Comparison of ENCODE assay signal across 21 cellular contexts in genomic region chr13:92265408-92265807, GRCh38.
DNase-seq lines count a peak whose midpoint lies in the region; ATAC-seq, FAIRE-seq and TF ChIP-seq lines count a peak whose summit lies in the region.
"Had no signal": no experiment of that assay in that cellular context is flagged by ENCODE, and none has a peak within 500 bp of the region (broad histone marks: within the 10 kb centered on the region; RNA-seq: fewer than 3 reads in every experiment).

No MANE protein-coding gene starts in this region.

- no peaks in the 10 kb centered on the region for H3K36me3 ChIP-seq in IMR-90 (ENCODE audit: control insufficient read depth, insufficient read depth, low read length)
- H3K36me3 ChIP-seq in OCI-LY3 (replicated peaks; ENCODE audit: low read depth, low read length) = peaks cover 15% of the 10 kb centered on the region
- H3K36me3 ChIP-seq in endodermal cell (ENCODE audit: control insufficient read depth, insufficient read depth, low read length) = no peaks in the 10 kb centered on the region
- H3K36me3 ChIP-seq: HAP-1 had no signal

- H2BK15ac ChIP-seq in IMR-90 (ENCODE audit: low read depth, low read length) = no peak overlapping the region

- H3K27ac Mint-ChIP-seq in endodermal cell = peak overlapping the region; percentile 62
- H3K27ac Mint-ChIP-seq in glutamatergic neuron (ENCODE audit: unreplicated experiment) = no peak overlapping the region
- H3K27ac Mint-ChIP-seq: CD14-positive monocyte had no signal

- no peak overlapping the region for H2BK120ac ChIP-seq in IMR-90 (ENCODE audit: low read depth, low read length)

- ATAC-seq in IMR-90 (ENCODE audit: low read depth) (no peak), left ventricle myocardium superior (peak; percentile 84), GM18868 (IDR thresholded peaks at IDR 0.05; ENCODE audit: unreplicated experiment) (no peak)
- ATAC-seq: SK-N-SH treated with all-trans-retinoic acid at 6 μM for 48 hours had no signal

- TF ChIP-seq POLR2A in IMR-90 (IDR thresholded peaks at IDR 0.05; ENCODE audit: low read depth, low read length) (no peak), GM12892 (IDR thresholded peaks at IDR 0.05; ENCODE audit: low read depth, low read length) (no peak)

- H3K4me1 Mint-ChIP-seq in endodermal cell (peaks cover 5% of the 10 kb centered on the region), glutamatergic neuron (ENCODE audit: low read depth, unreplicated experiment) (peaks cover 4% of the 10 kb centered on the region)
- H3K4me1 Mint-ChIP-seq: CD14-positive monocyte had no signal

- no peaks in the 10 kb centered on the region for H3K9me1 ChIP-seq in IMR-90 (ENCODE audit: insufficient read depth, low read length)

- H3K56ac ChIP-seq in IMR-90 (ENCODE audit: extremely low read depth, insufficient read depth, low read length) = no peak overlapping the region

- H4K20me1 ChIP-seq in IMR-90 (ENCODE audit: insufficient read depth, low read length) (no peaks in the 10 kb centered on the region), OCI-LY3 (ENCODE audit: insufficient read depth, low read length) (no peaks in the 10 kb centered on the region)

- H3K9ac ChIP-seq in IMR-90 (ENCODE audit: low read depth, low read length) = no peak overlapping the region
- no peak overlapping the region for H3K9ac ChIP-seq in OCI-LY3 (ENCODE audit: low read length)
- H3K9ac ChIP-seq in endodermal cell (ENCODE audit: extremely low read depth, low read length, poor library complexity, severe bottlenecking) = no peak overlapping the region

- H3K4me2 ChIP-seq in IMR-90 (ENCODE audit: low read depth, low read length) = no peak overlapping the region
- H3K4me2 ChIP-seq in OCI-LY3 (ENCODE audit: low read length) = no peak overlapping the region

- H3K36me3 Mint-ChIP-seq in endodermal cell (ENCODE audit: low read depth) (no peaks in the 10 kb centered on the region), glutamatergic neuron (ENCODE audit: unreplicated experiment) (no peaks in the 10 kb centered on the region)
- H3K36me3 Mint-ChIP-seq: CD14-positive monocyte had no signal

- DNase-seq in IMR-90 = peak; percentile 0
- DNase-seq in endodermal cell = no peak
- no peak for DNase-seq in left ventricle myocardium superior
- no peak for DNase-seq in GM12892 (ENCODE audit: insufficient read length)
- no peak for DNase-seq in glutamatergic neuron
- no peak for DNase-seq in glomerular visceral epithelial cell (ENCODE audit: extremely low spot score)
- DNase-seq: DMS 273 treated with DMSO at 0.1 percent for 48 hours, NCI-H1105, NCI-H187 treated with DMSO at 0.1 percent for 48 hours, NCI-H2171, NCI-H446 treated with DMSO at 0.1 percent for 48 hours, SHP77 treated with DMSO at 0.1 percent for 48 hours had no signal

- no peak for TF ChIP-seq CTCF in IMR-90 (conservative IDR thresholded peaks at IDR 0.05; ENCODE audit: low read depth, low read length)
- no peak for TF ChIP-seq CTCF in OCI-LY3 (IDR thresholded peaks at IDR 0.05; ENCODE audit: low read depth, low read length)
- no peak for TF ChIP-seq CTCF in endodermal cell (conservative IDR thresholded peaks at IDR 0.05)
- no peak for TF ChIP-seq CTCF in glutamatergic neuron (IDR thresholded peaks at IDR 0.05; ENCODE audit: partially characterized antibody, unreplicated experiment)

- FAIRE-seq in GM12892 (lab: Jason Lieb, UNC) = no peak
- FAIRE-seq: GM19239, HTR-8/SVneo, RCC 7860 had no signal

- H3K9me3 Mint-ChIP-seq in endodermal cell (no peaks in the 10 kb centered on the region), glutamatergic neuron (ENCODE audit: unreplicated experiment) (no peaks in the 10 kb centered on the region)

- no peaks in the 10 kb centered on the region for H3K79me1 ChIP-seq in IMR-90 (ENCODE audit: low read depth in 1 of 2, low read length in 2 of 2)

- H3K79me2 ChIP-seq in OCI-LY3 (ENCODE audit: low read length) = no peaks in the 10 kb centered on the region

- H4K8ac ChIP-seq in IMR-90 (ENCODE audit: low read depth in 2 of 2, low read length in 2 of 2) = no peak overlapping the region

- H3K27me3 ChIP-seq in IMR-90 (ENCODE audit: control insufficient read depth, insufficient read depth, low read length) = no peaks in the 10 kb centered on the region
- no peaks in the 10 kb centered on the region for H3K27me3 ChIP-seq in OCI-LY3 (ENCODE audit: low read depth, low read length)
- no peaks in the 10 kb centered on the region for H3K27me3 ChIP-seq in endodermal cell (ENCODE audit: control insufficient read depth, insufficient read depth, low read length, poor library complexity, severe bottlenecking)

- no peak overlapping the region for H2AK5ac ChIP-seq in IMR-90 (ENCODE audit: low read depth, low read length)

- H3K9me3 ChIP-seq in IMR-90 (ENCODE audit: control insufficient read depth, insufficient read depth, low read length) (no peaks in the 10 kb centered on the region), OCI-LY3 (ENCODE audit: insufficient read depth, low read length) (no peaks in the 10 kb centered on the region), endodermal cell (ENCODE audit: control insufficient read depth, low read length) (no peaks in the 10 kb centered on the region)
- H3K9me3 ChIP-seq: HAP-1 had no signal

- H2BK5ac ChIP-seq in IMR-90 (ENCODE audit: low read depth, low read length, poor library complexity, severe bottlenecking) = no peak overlapping the region

- H2AFZ ChIP-seq in IMR-90 (replicated peaks; ENCODE audit: low read length, poor library complexity) (no peak overlapping the region), OCI-LY3 (ENCODE audit: low read depth, low read length) (peak overlapping the region; percentile 10)

- H3K4ac ChIP-seq in IMR-90 (ENCODE audit: low read depth, low read length) = no peak overlapping the region

- no peak overlapping the region for H3K23ac ChIP-seq in IMR-90 (ENCODE audit: low read depth, low read length)

- no peak overlapping the region for H3K14ac ChIP-seq in IMR-90 (replicated peaks; ENCODE audit: low read depth, low read length)

- TF ChIP-seq RAD21 in IMR-90 (IDR thresholded peaks at IDR 0.05; ENCODE audit: low read length) = no peak

- no peak overlapping the region for H2BK20ac ChIP-seq in IMR-90 (ENCODE audit: low read depth, low read length)

- CTCF ChIA-PET in IMR-90 (lab: Yijun Ruan, JAX) = no interaction called here

- H3K27me3 Mint-ChIP-seq in endodermal cell (ENCODE audit: insufficient read depth) = no peaks in the 10 kb centered on the region
- H3K27me3 Mint-ChIP-seq in glutamatergic neuron (ENCODE audit: unreplicated experiment) = no peaks in the 10 kb centered on the region

- BruUV-seq in IMR-90 (replicated peaks; lab: Mats Ljungman, UMichigan) = no TSS peak

- intact Hi-C loops in IMR-90 (cut with micrococcal nuclease) (no loop called here), left ventricle myocardium superior (cut with micrococcal nuclease) (no loop called here)

- H3K4me3 ChIP-seq in IMR-90 (ENCODE audit: insufficient read depth, low read depth, low read length) (no peak overlapping the region), OCI-LY3 (ENCODE audit: low read length) (no peak overlapping the region), endodermal cell (ENCODE audit: low read length) (no peak overlapping the region)
- H3K4me3 ChIP-seq: HAP-1 had no signal

- H3K4me1 ChIP-seq in IMR-90 (ENCODE audit: control insufficient read depth, insufficient read depth, low read length) (no peaks in the 10 kb centered on the region), OCI-LY3 (ENCODE audit: low read length) (peaks cover 10% of the 10 kb centered on the region), endodermal cell (ENCODE audit: control insufficient read depth, insufficient read depth, low read length) (no peaks in the 10 kb centered on the region)
- H3K4me1 ChIP-seq: HAP-1 had no signal

- H4K5ac ChIP-seq in IMR-90 (ENCODE audit: low read depth, low read length) = no peak overlapping the region

- H3K27ac ChIP-seq in IMR-90 (ENCODE audit: insufficient read depth, low read length) (no peak overlapping the region), OCI-LY3 (ENCODE audit: low read length) (no peak overlapping the region), endodermal cell (ENCODE audit: low read depth, low read length) (no peak overlapping the region)
- H3K27ac ChIP-seq: HL-60 had no signal

- no peak overlapping the region for H4K91ac ChIP-seq in IMR-90 (ENCODE audit: insufficient read depth, low read depth, low read length)

- H2AK9ac ChIP-seq in IMR-90 (replicated peaks; ENCODE audit: low read depth, low read length, poor library complexity) = no peak overlapping the region

- no peak overlapping the region for H3K18ac ChIP-seq in IMR-90 (ENCODE audit: low read depth, low read length)

- in situ Hi-C loops in IMR-90 (cut with MboI; ENCODE audit: low sequenced_read_pairs) = no loop called here

- POLR2A ChIA-PET in IMR-90 (lab: Charles Lee; ENCODE audit: unreplicated experiment) = no interaction called here

- dilution Hi-C loops in IMR-90 (cut with HindIII; ENCODE audit: low sequenced_read_pairs, unreplicated experiment) = no loop called here

- H3K4me3 Mint-ChIP-seq in endodermal cell (no peak overlapping the region), glutamatergic neuron (ENCODE audit: unreplicated experiment) (no peak overlapping the region)
- H3K4me3 Mint-ChIP-seq: CD14-positive monocyte had no signal

- no CpG with 5 or more reads among the region's 1 CpG for WGBS in IMR-90 (ENCODE audit: extremely low coverage in 2 of 2, insufficient read length in 1 of 2), 2 experiments
- 95 to 100% methylated on average over 1 of the region's 1 CpG for WGBS in endodermal cell (ENCODE audit: insufficient coverage in 1 of 2, insufficient read length in 1 of 2), 2 experiments

TF ChIP-seq in IMR-90, 13 proteins besides CTCF, POLR2A, EP300 and RAD21 (continues in another document):
- no peak for TF ChIP-seq USF2 (IDR thresholded peaks at IDR 0.05; ENCODE audit: low read depth, low read length)
- no peak for TF ChIP-seq SMC3 (IDR thresholded peaks at IDR 0.05; ENCODE audit: low read depth, low read length)
- no peak for TF ChIP-seq ELK1 (IDR thresholded peaks at IDR 0.05; ENCODE audit: borderline replicate concordance, low read depth, low read length)
- no peak for TF ChIP-seq BHLHE40 (IDR thresholded peaks at IDR 0.05; ENCODE audit: low read depth, low read length)
- no peak for TF ChIP-seq CHD1 (IDR thresholded peaks at IDR 0.05; ENCODE audit: low read depth, low read length)
